In the genomic region with DNA sequence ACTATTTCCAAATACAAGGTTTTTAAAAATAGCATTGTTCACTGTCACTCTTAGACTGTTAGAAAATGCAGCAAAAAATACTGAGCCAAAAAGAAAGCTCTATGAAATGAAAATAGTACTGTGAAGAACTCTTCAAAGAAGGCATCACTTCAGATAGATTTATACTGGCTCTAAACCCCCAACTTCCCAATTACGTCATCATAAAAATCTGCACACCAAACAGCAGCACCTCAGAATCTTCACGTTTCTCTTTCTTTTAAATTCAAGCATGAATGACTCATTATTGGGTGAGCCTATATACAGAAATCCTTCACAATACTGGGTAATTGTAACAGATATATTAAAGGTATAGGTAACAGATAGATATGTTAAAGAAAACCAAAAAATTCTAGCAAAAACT, we compare ENCODE assay signal across 23 cellular contexts.
"Had no signal": no experiment of that assay in that cellular context is flagged by ENCODE, and none has a peak within 500 bp of the region (broad histone marks: within the 10 kb centered on the region; RNA-seq: fewer than 3 reads in every experiment).

No MANE protein-coding gene starts in this region.

- H3K4me3 ChIP-seq: coronary artery, dorsolateral prefrontal cortex, esophagus muscularis mucosa, gastroesophageal sphincter, heart left ventricle, hepatocyte, left lung, lower lobe of right lung, mucosa of descending colon had no signal

- H3K4me2 ChIP-seq: hepatocyte had no signal

- H3K36me3 ChIP-seq: esophagus muscularis mucosa, gastroesophageal sphincter, heart left ventricle, left lung, lower lobe of right lung had no signal

- H3K79me2 ChIP-seq: hepatocyte had no signal

- H3K27me3 ChIP-seq: dorsolateral prefrontal cortex, esophagus muscularis mucosa, foreskin keratinocyte, gastroesophageal sphincter, heart left ventricle, hepatocyte, left lung had no signal

- H3K27ac ChIP-seq: coronary artery, dorsolateral prefrontal cortex, esophagus muscularis mucosa, foreskin keratinocyte, gastroesophageal sphincter, heart left ventricle, hepatocyte, left lung, lower lobe of right lung had no signal

- FAIRE-seq: colon, endothelial cell of umbilical vein, frontal cortex, islet of Langerhans, keratinocyte had no signal

- DNase-seq: dermis blood vessel endothelial cell; dorsolateral prefrontal cortex; effector CD4-positive, alpha-beta T cell; effector memory CD4-positive, alpha-beta T cell; foreskin keratinocyte; heart left ventricle; hypothalamus; immature natural killer cell; left cardiac atrium; left lung; left ventricle myocardium superior; lower lobe of right lung; mesenchymal stem cell; mucosa of descending colon had no signal

- H3K4me1 ChIP-seq: foreskin keratinocyte, gastroesophageal sphincter, heart left ventricle, left lung, lower lobe of right lung had no signal

- H2AFZ ChIP-seq: hepatocyte had no signal

- H3K9me3 ChIP-seq: lower lobe of right lung had no signal

- ATAC-seq: foreskin keratinocyte, gastroesophageal sphincter, heart left ventricle, left cardiac atrium, left lung, left ventricle myocardium superior, lower lobe of right lung, mucosa of descending colon had no signal
